Comparison of ENCODE assay signal across 8 cellular contexts in genomic region chr19:4007021-4007835, GRCh38. TPM values are rescaled to one million over a fixed set of nuclear protein-coding genes. Genes with fewer than 3 reads are reported as not detected.
DNase-seq lines count a peak whose midpoint lies in the region; ATAC-seq and TF ChIP-seq lines count a peak whose summit lies in the region.

Gene PIAS4, plus strand, starts transcription at chr19:4007736. Its CDS starts 25 bp downstream, at chr19:4007761.

- TF ChIP-seq CTCF in SU-DHL-6 (IDR thresholded peaks at IDR 0.05; ENCODE audit: insufficient read depth, low read length, poor library complexity, severe bottlenecking) (no peak), parathyroid adenoma (IDR thresholded peaks at IDR 0.05) (no peak), tibial artery (IDR thresholded peaks at IDR 0.05) (no peak)

- H3K27me3 ChIP-seq in SU-DHL-6 (ENCODE audit: low read length) (no peaks in the 10 kb centered on the region), parathyroid adenoma (ENCODE audit: control insufficient read depth, insufficient read depth, low read length) (no peaks in the 10 kb centered on the region), tibial artery (no peaks in the 10 kb centered on the region)

- peak within 1 kb of the TSS; percentile 81 for H3K27ac Mint-ChIP-seq in activated naive CD8-positive, alpha-beta T cell treated with anti-CD3 and anti-CD28 coated beads, Interleukin-2, amount 10 ng/mL, durations not matched to agents 7 days and 5 days

- H3K4me1 Mint-ChIP-seq in activated naive CD8-positive, alpha-beta T cell treated with anti-CD3 and anti-CD28 coated beads, Interleukin-2, amount 10 ng/mL, durations not matched to agents 7 days and 5 days: peaks cover 11% of the 10 kb centered on the region

- H3K27ac ChIP-seq in SU-DHL-6 (ENCODE audit: low read depth, low read length) (peak within 1 kb of the TSS; percentile 79), parathyroid adenoma (peak within 1 kb of the TSS; percentile 76), tibial artery (peak within 1 kb of the TSS; percentile 79 to 86)

- H3K79me2 ChIP-seq in SU-DHL-6 (ENCODE audit: insufficient read depth, low read length): peaks cover 41% of the 10 kb centered on the region
- H3K79me2 ChIP-seq in parathyroid adenoma: peaks cover 39% of the 10 kb centered on the region

- POLR2A ChIA-PET in activated naive CD8-positive, alpha-beta T cell treated with anti-CD3 and anti-CD28 coated beads, Interleukin-2, amount 10 ng/mL, durations not matched to agents 7 days and 5 days (lab: Charles Lee): interaction anchor here (0.5 to 2.5 kb wide), 16 partner anchors 12 to 971 kb away, joined by 3 to 21 read pairs (median 5); partner anchors contain the start of genes EEF2 and HDGFL2

- H3K9me3 ChIP-seq in SU-DHL-6 (ENCODE audit: insufficient read depth, low read length): no peaks in the 10 kb centered on the region
- no peaks in the 10 kb centered on the region for H3K9me3 ChIP-seq in parathyroid adenoma (ENCODE audit: control insufficient read depth, low read length)
- H3K9me3 ChIP-seq in tibial artery: no peaks in the 10 kb centered on the region

- TF ChIP-seq POLR2A in GM10847 (IDR thresholded peaks at IDR 0.05; ENCODE audit: extremely low read depth, insufficient read length): peak; percentile 76

- peak within 1 kb of the TSS; percentile 85 for H3K4me3 Mint-ChIP-seq in activated naive CD8-positive, alpha-beta T cell treated with anti-CD3 and anti-CD28 coated beads, Interleukin-2, amount 10 ng/mL, durations not matched to agents 7 days and 5 days

- H3K4me1 ChIP-seq in parathyroid adenoma: peaks cover 9% of the 10 kb centered on the region
- H3K4me1 ChIP-seq in tibial artery: peaks cover 0 to 46% (median 40%) of the 10 kb centered on the region in 4 donors

- H3K27me3 Mint-ChIP-seq in activated naive CD8-positive, alpha-beta T cell treated with anti-CD3 and anti-CD28 coated beads, Interleukin-2, amount 10 ng/mL, durations not matched to agents 7 days and 5 days: no peaks in the 10 kb centered on the region

- intact Hi-C loops in Right ventricle myocardium inferior (cut with DNase I) (no loop called here), tibial artery (cut with DNase I; ENCODE audit: low total_unique reads) (loop anchor here (5.0 kb wide), 2 partner anchors 50 to 825 kb away; no protein-coding TSS in a partner anchor)

- H2AFZ ChIP-seq in SU-DHL-6 (ENCODE audit: low read depth, low read length, severe bottlenecking) (peak within 1 kb of the TSS; percentile 94), parathyroid adenoma (peak within 1 kb of the TSS; percentile 96)

- H3K9me3 Mint-ChIP-seq in activated naive CD8-positive, alpha-beta T cell treated with anti-CD3 and anti-CD28 coated beads, Interleukin-2, amount 10 ng/mL, durations not matched to agents 7 days and 5 days: no peaks in the 10 kb centered on the region

- no peaks in the 10 kb centered on the region for H3F3A ChIP-seq in SU-DHL-6 (ENCODE audit: insufficient read depth)

- H3K9ac ChIP-seq in SU-DHL-6 (ENCODE audit: low read length) (peak within 1 kb of the TSS; percentile 92), parathyroid adenoma (peak within 1 kb of the TSS; percentile 61)

- no peaks in the 10 kb centered on the region for H3K9me2 ChIP-seq in SU-DHL-6 (replicated peaks; ENCODE audit: insufficient read depth, low read length)

- peak; percentile 93 for DNase-seq in NCI-H1105 treated with DMSO at 0.1 percent for 48 hours (lab: John Stamatoyannopoulos, UW)
- DNase-seq in activated naive CD8-positive, alpha-beta T cell treated with anti-CD3 and anti-CD28 coated beads, Interleukin-2, amount 10 ng/mL, durations not matched to agents 7 days and 5 days: peak; percentile 98
- DNase-seq in Right ventricle myocardium inferior (ENCODE audit: missing footprints): peak; percentile 98
- DNase-seq in tibial artery: peak; percentile 96 to 98

- ATAC-seq in HG02623 (IDR thresholded peaks at IDR 0.05; ENCODE audit: unreplicated experiment): peak; percentile 73
- peak; percentile 91 for ATAC-seq in activated naive CD8-positive, alpha-beta T cell treated with anti-CD3 and anti-CD28 coated beads, Interleukin-2, amount 10 ng/mL, durations not matched to agents 7 days and 5 days (ENCODE audit: low read depth)
- ATAC-seq in Right ventricle myocardium inferior: peak; percentile 97

- H3K4me2 ChIP-seq in SU-DHL-6 (ENCODE audit: low read depth, low read length, poor library complexity, severe bottlenecking) (peak within 1 kb of the TSS; percentile 93), parathyroid adenoma (ENCODE audit: low read length) (peak within 1 kb of the TSS; percentile 93)

- H3K4me3 ChIP-seq in SU-DHL-6 (ENCODE audit: insufficient read depth, low read length, poor library complexity, severe bottlenecking) (peak within 1 kb of the TSS; percentile 86), parathyroid adenoma (ENCODE audit: low read depth, low read length) (peak within 1 kb of the TSS; percentile 87), tibial artery (peak within 1 kb of the TSS; percentile 89 to 94)

- H4K20me1 ChIP-seq in SU-DHL-6 (ENCODE audit: low read depth, low read length): no peaks in the 10 kb centered on the region

- peaks cover 2% of the 10 kb centered on the region for H3K36me3 Mint-ChIP-seq in activated naive CD8-positive, alpha-beta T cell treated with anti-CD3 and anti-CD28 coated beads, Interleukin-2, amount 10 ng/mL, durations not matched to agents 7 days and 5 days

- H3K36me3 ChIP-seq in SU-DHL-6 (ENCODE audit: low read length) (no peaks in the 10 kb centered on the region), parathyroid adenoma (ENCODE audit: control insufficient read depth, insufficient read depth, low read length) (no peaks in the 10 kb centered on the region), tibial artery (peaks cover 0 to 12% (median 0%) of the 10 kb centered on the region in 3 donors)

RNA-seq across cellular contexts. Expression of gene PIAS4, which starts in this region (rescaled TPM):
- 10 to 100 TPM; 32.1 to 38.3 TPM for total RNA-seq in activated naive CD8-positive, alpha-beta T cell treated with anti-CD3 and anti-CD28 coated beads, Interleukin-2, amount 10 ng/mL, durations not matched to agents 7 days and 5 days
- 16.1 TPM for total RNA-seq in Right ventricle myocardium inferior

Comparison
In these comparisons a context has a peak if more than half of its experiments do, and no peak if none do; other contexts are left out.
1. Peak in every context shown above with its lines: DNase-seq, ATAC-seq, H3K4me3 ChIP-seq and H3K27ac ChIP-seq.